In the genomic region with DNA sequence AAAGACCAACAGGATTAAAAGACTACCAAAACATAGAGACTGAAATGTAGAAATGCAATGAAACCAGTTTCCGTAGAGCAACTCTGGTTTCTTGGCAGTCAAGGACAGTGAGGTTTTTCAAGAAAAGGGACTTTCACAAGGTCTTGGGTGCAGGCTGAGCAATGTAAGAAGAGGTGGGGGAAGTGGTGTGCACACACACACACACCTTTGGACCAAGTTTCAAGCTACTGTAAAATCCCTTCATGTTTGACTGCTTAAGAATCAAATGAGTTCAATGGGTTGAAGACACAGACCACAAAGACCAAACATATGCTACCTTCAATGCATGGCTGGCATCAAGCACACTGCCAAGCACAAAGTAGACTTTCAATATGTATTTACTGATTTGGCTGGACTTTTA, we compare ENCODE assay signal across 13 cellular contexts.
DNase-seq lines count a peak whose midpoint lies in the region; ATAC-seq and TF ChIP-seq lines count a peak whose summit lies in the region.
"Had no signal": no experiment of that assay in that cellular context is flagged by ENCODE, and none has a peak within 500 bp of the region (broad histone marks: within the 10 kb centered on the region; RNA-seq: fewer than 3 reads in every experiment).

No MANE protein-coding gene starts in this region.

- peak; percentile 85 for ATAC-seq in GM18861 (IDR thresholded peaks at IDR 0.05; ENCODE audit: unreplicated experiment)
- peak; percentile 91 for ATAC-seq in HG02973 (IDR thresholded peaks at IDR 0.05; ENCODE audit: unreplicated experiment)
- ATAC-seq in HG03571 (IDR thresholded peaks at IDR 0.05; ENCODE audit: unreplicated experiment), result peak; percentile 79
- ATAC-seq: activated T-cell treated with anti-CD3 and anti-CD28 coated beads, Interleukin-2, amount 50 U/mL, for 4 hours; heart right ventricle had no signal

- no peak for TF ChIP-seq CTCF in GM20000 (IDR thresholded peaks at IDR 0.05; ENCODE audit: extremely low read depth, missing control alignments)

- DNase-seq in GM20000 (ENCODE audit: low spot score) (peak; percentile 2), NK-92 (lab: John Stamatoyannopoulos, UW; ENCODE audit: unreplicated experiment) (no peak), HuH-7.5 (ENCODE audit: low spot score) (no peak)
- DNase-seq in activated effector memory CD4-positive, alpha-beta T cell treated with Interleukin-2 at 50 U/mL for 16 hours, result no peak
- DNase-seq in activated T-cell treated with anti-CD3 and anti-CD28 coated beads, Interleukin-2, amount 50 U/mL, for 1 hour, result no peak
- DNase-seq: activated T-cell treated with anti-CD3 and anti-CD28 coated beads, Interleukin-2, amount 50 U/mL, for 4 hours; CD4-positive, CD25-positive, alpha-beta regulatory T cell; heart right ventricle; mammary epithelial cell; NCI-H524 had no signal
